ENCODE assay signal across 1 cellular context in the genomic region with DNA sequence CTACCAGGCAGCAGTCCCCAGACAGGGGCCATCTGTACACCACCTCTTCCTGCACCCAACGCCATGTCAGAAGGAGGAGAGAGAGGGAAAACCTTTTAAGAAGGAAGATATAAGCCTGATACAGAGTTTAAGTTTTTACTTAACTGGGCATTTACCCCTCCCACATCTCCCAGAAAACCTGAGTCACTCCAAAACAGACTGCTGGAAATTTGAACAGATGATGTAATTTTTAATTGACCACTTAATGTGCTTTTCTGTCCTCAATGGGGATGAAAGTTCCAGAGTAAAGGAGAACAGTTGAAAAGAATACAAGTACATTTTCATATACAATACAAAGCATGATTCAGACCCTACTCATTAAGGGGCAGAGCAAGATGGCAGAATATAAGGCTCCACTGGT.
TF ChIP-seq lines count a peak whose summit lies in the region.

No MANE protein-coding gene starts in this region.

TF ChIP-seq in IMR-90, 13 proteins besides CTCF, POLR2A, EP300 and RAD21 (continued from another document):
- TF ChIP-seq RFX5 (IDR thresholded peaks at IDR 0.05; ENCODE audit: low read depth, low read length), result no peak
- TF ChIP-seq RCOR1 (IDR thresholded peaks at IDR 0.05; ENCODE audit: insufficient replicate concordance, low read length), result no peak
- peak; percentile 53; the same call in 1 of the 2 replicates for TF ChIP-seq NFE2L2 (IDR thresholded peaks at IDR 0.05; ENCODE audit: low read depth, low read length)
- no peak for TF ChIP-seq FOS (IDR thresholded peaks at IDR 0.05; ENCODE audit: low read depth, low read length)
